12 cellular contexts compared by ENCODE assay signal in genomic region chr2:55235724-55236538, GRCh38. TPM values are rescaled to one million over a fixed set of nuclear protein-coding genes. Genes with fewer than 3 reads are reported as not detected.
DNase-seq lines count a peak whose midpoint lies in the region; ATAC-seq and TF ChIP-seq lines count a peak whose summit lies in the region.
"Had no signal": no experiment of that assay in that cellular context is flagged by ENCODE, and none has a peak within 500 bp of the region (broad histone marks: within the 10 kb centered on the region; RNA-seq: fewer than 3 reads in every experiment).

No MANE protein-coding gene starts in this region.

- 85 to 95% (median 88%) methylated on average over 3 of the region's 3 CpGs for WGBS in psoas muscle, 3 donors

- TF ChIP-seq CTCF in HEK293 (tag by site-specific recombination; IDR thresholded peaks at IDR 0.05) (no peak), psoas muscle (IDR thresholded peaks at IDR 0.05) (no peak)

- H3K4me1 Mint-ChIP-seq in activated naive CD4-positive, alpha-beta T cell treated with anti-CD3 and anti-CD28 coated beads, Interleukin-2, amount 10 ng/mL, durations not matched to agents 7 days and 5 days = peaks cover 47% of the 10 kb centered on the region
- peaks cover 32% of the 10 kb centered on the region for H3K4me1 Mint-ChIP-seq in activated naive CD8-positive, alpha-beta T cell treated with anti-CD3 and anti-CD28 coated beads, Interleukin-2, amount 50 U/mL, for 24 hours
- peaks cover 23 to 38% of the 10 kb centered on the region in 2 donors for H3K4me1 Mint-ChIP-seq in effector memory CD8-positive, alpha-beta T cell (ENCODE audit: low read depth in 2 of 2)

- POLR2A ChIA-PET in HEK293 (lab: Yijun Ruan, JAX) = no interaction called here

- CTCF ChIA-PET in activated naive CD4-positive, alpha-beta T cell treated with anti-CD3 and anti-CD28 coated beads, Interleukin-2, amount 10 ng/mL, durations not matched to agents 7 days and 5 days (lab: Charles Lee) = no interaction called here
- CTCF ChIA-PET in HEK293 (lab: Yijun Ruan, JAX) = no interaction called here

- no peaks in the 10 kb centered on the region for H3K27me3 ChIP-seq in psoas muscle (ENCODE audit: insufficient read depth in 3 of 3, low read length in 2 of 3)

- H3K9me3 Mint-ChIP-seq in activated naive CD4-positive, alpha-beta T cell treated with anti-CD3 and anti-CD28 coated beads, Interleukin-2, amount 10 ng/mL, durations not matched to agents 7 days and 5 days = no peaks in the 10 kb centered on the region
- no peaks in the 10 kb centered on the region for H3K9me3 Mint-ChIP-seq in activated naive CD8-positive, alpha-beta T cell treated with anti-CD3 and anti-CD28 coated beads, Interleukin-2, amount 50 U/mL, for 24 hours
- H3K9me3 Mint-ChIP-seq in effector memory CD8-positive, alpha-beta T cell = no peaks in the 10 kb centered on the region

- H3K36me3 ChIP-seq in HEK293 (ENCODE audit: control insufficient read depth in 2 of 2, insufficient read depth in 1 of 2, low read length in 2 of 2) (peaks cover 43 to 61% of the 10 kb centered on the region in 2 experiments), psoas muscle (ENCODE audit: insufficient read depth in 1 of 2, low read depth in 1 of 2) (peaks cover 12 to 75% of the 10 kb centered on the region in 2 donors)

- no peaks in the 10 kb centered on the region for H3K27me3 Mint-ChIP-seq in activated naive CD4-positive, alpha-beta T cell treated with anti-CD3 and anti-CD28 coated beads, Interleukin-2, amount 10 ng/mL, durations not matched to agents 7 days and 5 days
- H3K27me3 Mint-ChIP-seq in activated naive CD8-positive, alpha-beta T cell treated with anti-CD3 and anti-CD28 coated beads, Interleukin-2, amount 50 U/mL, for 24 hours = no peaks in the 10 kb centered on the region
- no peaks in the 10 kb centered on the region for H3K27me3 Mint-ChIP-seq in effector memory CD8-positive, alpha-beta T cell

- H3K27ac Mint-ChIP-seq in activated naive CD4-positive, alpha-beta T cell treated with anti-CD3 and anti-CD28 coated beads, Interleukin-2, amount 10 ng/mL, durations not matched to agents 7 days and 5 days = peak overlapping the region; percentile 26
- peak overlapping the region; percentile 99 for H3K27ac Mint-ChIP-seq in activated naive CD8-positive, alpha-beta T cell treated with anti-CD3 and anti-CD28 coated beads, Interleukin-2, amount 50 U/mL, for 24 hours
- H3K27ac Mint-ChIP-seq in effector memory CD8-positive, alpha-beta T cell = peak overlapping the region in 1 of 2 donors; percentile 23

- H3K36me3 Mint-ChIP-seq in activated naive CD4-positive, alpha-beta T cell treated with anti-CD3 and anti-CD28 coated beads, Interleukin-2, amount 10 ng/mL, durations not matched to agents 7 days and 5 days = peaks cover 48% of the 10 kb centered on the region
- H3K36me3 Mint-ChIP-seq in activated naive CD8-positive, alpha-beta T cell treated with anti-CD3 and anti-CD28 coated beads, Interleukin-2, amount 50 U/mL, for 24 hours (ENCODE audit: low read depth) = peaks cover 63% of the 10 kb centered on the region
- peaks cover 77% of the 10 kb centered on the region for H3K36me3 Mint-ChIP-seq in effector memory CD8-positive, alpha-beta T cell (ENCODE audit: insufficient read depth)

- H3K4me1 ChIP-seq in HEK293 (ENCODE audit: control insufficient read depth, insufficient read depth, low read length) (0 out of 2 replicates have a peak, but pooled peaks cover 6% of the 10 kb centered on the region), psoas muscle (peaks cover 15% of the 10 kb centered on the region)

- H3K4me3 ChIP-seq in HEK293 (ENCODE audit: low read depth, low read length) (no peak overlapping the region), psoas muscle (no peak overlapping the region)

- intact Hi-C loops in psoas muscle (cut with DNase I) = no loop called here

- H3K4me3 Mint-ChIP-seq in activated naive CD4-positive, alpha-beta T cell treated with anti-CD3 and anti-CD28 coated beads, Interleukin-2, amount 10 ng/mL, durations not matched to agents 7 days and 5 days = no peak overlapping the region
- peak overlapping the region; percentile 98 for H3K4me3 Mint-ChIP-seq in activated naive CD8-positive, alpha-beta T cell treated with anti-CD3 and anti-CD28 coated beads, Interleukin-2, amount 50 U/mL, for 24 hours
- H3K4me3 Mint-ChIP-seq in effector memory CD8-positive, alpha-beta T cell = no peak overlapping the region

- H3K27ac ChIP-seq in HEK293 (ENCODE audit: extremely low read depth, low read depth, low read length) (no peak overlapping the region), psoas muscle (peak overlapping the region; percentile 14)

- H3K9me3 ChIP-seq in HEK293 (ENCODE audit: control insufficient read depth, insufficient read depth, low read depth, low read length) = no peaks in the 10 kb centered on the region
- no peaks in the 10 kb centered on the region for H3K9me3 ChIP-seq in psoas muscle

- DNase-seq in activated naive CD4-positive, alpha-beta T cell treated with anti-CD3 and anti-CD28 coated beads, Interleukin-2, amount 10 ng/mL, durations not matched to agents 7 days and 5 days = no peak
- DNase-seq in activated naive CD4-positive, alpha-beta T cell treated with Interleukin-2 at 50 U/mL for 16 hours = no peak
- no peak for DNase-seq in activated naive CD8-positive, alpha-beta T cell treated with anti-CD3 and anti-CD28 coated beads, Interleukin-2, amount 50 U/mL, for 24 hours
- no peak for DNase-seq in psoas muscle
- DNase-seq in hippocampal formation (lab: John Stamatoyannopoulos, UW) = no peak
- no peak for DNase-seq in NCI-H2171 (lab: John Stamatoyannopoulos, UW)
- no peak for DNase-seq in effector memory CD8-positive, alpha-beta T cell
- DNase-seq: GOT3, NCI-H2029 treated with DMSO at 0.1 percent for 48 hours, NCI-H69, T-helper 2 cell had no signal

- no peak for ATAC-seq in activated naive CD8-positive, alpha-beta T cell treated with anti-CD3 and anti-CD28 coated beads, Interleukin-2, amount 50 U/mL, for 24 hours
- no peak for ATAC-seq in psoas muscle
- no peak for ATAC-seq in effector memory CD8-positive, alpha-beta T cell (replicated peaks)

TF ChIP-seq in HEK293, 187 proteins besides CTCF, POLR2A, EP300 and RAD21:
- TF ChIP-seq MZF1 (tag by site-specific recombination; IDR thresholded peaks at IDR 0.05; ENCODE audit: borderline replicate concordance) (no peak), ZNF362 (tag by site-specific recombination; IDR thresholded peaks at IDR 0.05) (peak; percentile 38; the same call in 1 of the 2 replicates), ZNF121 (tag by site-specific recombination; IDR thresholded peaks at IDR 0.05) (0 out of 2 replicates have a peak, but pooled peaks have one; percentile 21)
TF ChIP-seq in HEK293: peak in this region for 2.

RNA-seq across cellular contexts. Expression of gene RPS27A, which starts 3.4 kb away (rescaled TPM):
- total RNA-seq in psoas muscle = 100 to 1,000 TPM; 360 to 487 (median 465) TPM
- 1,000 to 10,000 TPM; 1,032 to 1,630 (median 1,275) TPM for polyA plus RNA-seq in psoas muscle

RNA-seq across cellular contexts. Expression of gene CLHC1, which starts 3.8 kb away (rescaled TPM):
- 1 to 10 TPM; 2.1 to 3.7 (median 2.8) TPM for total RNA-seq in psoas muscle
- polyA plus RNA-seq in psoas muscle = 1 to 10 TPM in 2 of 3 donors, under 1 TPM in 1; 0.47 to 6.8 (median 3.2) TPM

RNA-seq across cellular contexts. Expression of gene MTIF2, which starts 33.1 kb away (rescaled TPM):
- 10 to 100 TPM; 33.8 to 47.7 (median 37.2) TPM for total RNA-seq in psoas muscle
- 10 to 100 TPM; 31.8 to 64.6 (median 53.5) TPM for polyA plus RNA-seq in psoas muscle
